Comparison of ENCODE assay signal across 1 cellular context in genomic region chr3:15331606-15332404, GRCh38.
TF ChIP-seq lines count a peak whose summit lies in the region.

No MANE protein-coding gene starts in this region.

TF ChIP-seq in H1, 55 proteins besides CTCF, POLR2A, EP300 and RAD21 (continued from another document):
- no peak for TF ChIP-seq HDAC2 (IDR thresholded peaks at IDR 0.05; ENCODE audit: borderline replicate concordance in 1 of 2, low read depth in 2 of 2, low read length in 2 of 2)
- no peak for TF ChIP-seq MAX (IDR thresholded peaks at IDR 0.05)
- TF ChIP-seq RBBP5 (IDR thresholded peaks at IDR 0.05; ENCODE audit: borderline replicate concordance, low read depth, low read length), result 0 out of 2 replicates have a peak, but pooled peaks have one; percentile 90
- 0 out of 4 replicates have a peak, but pooled peaks of 1 of the 2 experiments have one; percentile 33 for TF ChIP-seq SIN3A (conservative IDR thresholded peaks at IDR 0.05 in 1 of 2, IDR thresholded peaks at IDR 0.05 in 1 of 2; ENCODE audit: low read depth in 1 of 2, low read length in 2 of 2)
- TF ChIP-seq KDM1A (IDR thresholded peaks at IDR 0.05; ENCODE audit: borderline replicate concordance, low read length), result 0 out of 2 replicates have a peak, but pooled peaks have one; percentile 13
- no peak for TF ChIP-seq TEAD4 (IDR thresholded peaks at IDR 0.05; ENCODE audit: low read depth, low read length)
- TF ChIP-seq TAF7 (optimal IDR thresholded peaks at IDR 0.05; ENCODE audit: borderline replicate concordance, low read depth, low read length), result peak; percentile 9
- TF ChIP-seq EGR1 (IDR thresholded peaks at IDR 0.05; ENCODE audit: borderline replicate concordance, low read depth, low read length), result no peak
- no peak for TF ChIP-seq BCL11A (IDR thresholded peaks at IDR 0.05; ENCODE audit: low read depth in 2 of 2, low read length in 2 of 2)
- TF ChIP-seq NANOG (IDR thresholded peaks at IDR 0.05; ENCODE audit: insufficient read depth, low read depth, low read length, poor library complexity, severe bottlenecking), result no peak
- TF ChIP-seq SIRT6 (IDR thresholded peaks at IDR 0.05; ENCODE audit: low read length), result no peak
- no peak for TF ChIP-seq SP4 (IDR thresholded peaks at IDR 0.05; ENCODE audit: low read length)
- TF ChIP-seq CHD7 (IDR thresholded peaks at IDR 0.05; ENCODE audit: insufficient replicate concordance, low read length), result no peak
- TF ChIP-seq USF2 (IDR thresholded peaks at IDR 0.05; ENCODE audit: low read length), result no peak
- TF ChIP-seq CTBP2 (IDR thresholded peaks at IDR 0.05; ENCODE audit: borderline replicate concordance, insufficient read depth, insufficient read length, low read length), result peak; percentile 57
- no peak for TF ChIP-seq CBX5 (IDR thresholded peaks at IDR 0.05; ENCODE audit: low read depth, low read length)
- TF ChIP-seq TCF12 (IDR thresholded peaks at IDR 0.05; ENCODE audit: low read depth, low read length), result no peak
- no peak for TF ChIP-seq TBP (IDR thresholded peaks at IDR 0.05; ENCODE audit: low read depth, low read length)
- no peak for TF ChIP-seq ATF2 (IDR thresholded peaks at IDR 0.05; ENCODE audit: low read length)
- no peak for TF ChIP-seq SP1 (IDR thresholded peaks at IDR 0.05; ENCODE audit: low read depth, low read length)
- TF ChIP-seq MAFK (IDR thresholded peaks at IDR 0.05; ENCODE audit: low read depth, low read length), result no peak
- no peak for TF ChIP-seq GABPA (IDR thresholded peaks at IDR 0.05; ENCODE audit: borderline replicate concordance, insufficient read depth, low read length)
- TF ChIP-seq POU5F1 (IDR thresholded peaks at IDR 0.05; ENCODE audit: low read depth, low read length), result no peak
- TF ChIP-seq ZNF274 (IDR thresholded peaks at IDR 0.05; ENCODE audit: borderline replicate concordance, extremely low read depth, low read length), result no peak
- peak; percentile 99 for TF ChIP-seq KDM4A (IDR thresholded peaks at IDR 0.05; ENCODE audit: low read depth, low read length, severe bottlenecking)
- peak; percentile 20 for TF ChIP-seq SAP30 (IDR thresholded peaks at IDR 0.05; ENCODE audit: insufficient read depth, insufficient replicate concordance, low read length)
- no peak for TF ChIP-seq BRCA1 (IDR thresholded peaks at IDR 0.05; ENCODE audit: low read depth, low read length)
- TF ChIP-seq JUN (IDR thresholded peaks at IDR 0.05; ENCODE audit: low read depth, low read length), result no peak
- no peak for TF ChIP-seq SIX5 (IDR thresholded peaks at IDR 0.05; ENCODE audit: low read depth, low read length)
- TF ChIP-seq EZH2 (IDR thresholded peaks at IDR 0.05; ENCODE audit: low read depth, low read length, severe bottlenecking), result peak; percentile 30
- no peak for TF ChIP-seq CHD2 (IDR thresholded peaks at IDR 0.05; ENCODE audit: low read length)
